Comparison of ENCODE assay signal across 8 cellular contexts in the genomic region with DNA sequence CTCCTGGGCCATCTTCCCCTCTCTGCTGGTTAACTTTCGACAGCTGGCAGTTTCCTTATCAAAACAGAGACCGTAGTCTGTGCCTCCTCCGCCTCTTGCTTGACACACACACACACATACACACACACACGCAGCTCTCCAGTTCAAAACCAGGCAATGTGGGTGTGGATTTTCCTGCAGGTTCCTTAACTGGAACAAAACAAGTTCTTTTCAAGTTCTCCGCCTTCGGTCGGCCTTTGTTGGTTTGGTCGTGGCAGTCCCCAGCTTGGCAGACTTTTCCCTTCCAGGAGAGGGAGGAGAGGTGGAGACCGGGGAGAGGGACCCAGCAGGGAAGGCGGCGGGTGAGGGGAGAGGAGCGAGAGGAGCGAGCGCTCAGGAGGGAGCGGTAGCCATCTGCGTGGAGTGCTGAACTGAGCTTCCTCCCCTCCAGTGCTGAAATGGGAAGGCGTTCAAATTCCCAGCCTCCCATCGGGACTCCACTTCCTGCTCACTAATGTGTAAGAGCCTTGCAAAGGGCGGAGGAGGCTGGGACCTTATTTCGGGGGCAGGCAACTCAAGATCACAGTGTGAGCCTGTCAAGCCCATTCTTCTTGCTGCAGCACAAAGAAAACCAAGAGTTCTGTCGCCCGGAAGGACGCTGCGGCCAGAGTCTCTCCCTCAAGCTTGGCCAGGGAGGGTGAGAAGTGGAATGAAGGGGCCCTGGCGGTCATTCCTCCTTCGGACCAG.
DNase-seq lines count a peak whose midpoint lies in the region; ATAC-seq and TF ChIP-seq lines count a peak whose summit lies in the region.

No MANE protein-coding gene starts in this region.

- peak in 2 of 7 experiments; percentile 6 to 11 for DNase-seq in CD8-positive, alpha-beta T cell
- DNase-seq in H7 (peak; percentile 74), SJSA1 (ENCODE audit: low read depth in 1 of 2, low spot score in 2 of 2) (peak; percentile 82 to 84), left colon (peak; percentile 73 to 82), dedifferentiated amniotic fluid mesenchymal stem cell (ENCODE audit: extremely low spot score) (no peak)
- peak; percentile 10 to 27 for DNase-seq in stimulated activated CD4-positive, alpha-beta T cell treated with anti-CD3 and anti-CD28 coated beads, Interleukin-2, amount 100 ng/mL, for 24 hours
- no peak for DNase-seq in NK-92 treated with Interleukin-12 subunit alpha and Interleukin-12 subunit beta, amount 100 ng/mL, for 24 hours (lab: John Stamatoyannopoulos, UW)

- H3K27me3 ChIP-seq in CD8-positive, alpha-beta T cell (ENCODE audit: insufficient read depth, low read length) = peaks cover 4% of the 10 kb centered on the region
- no peaks in the 10 kb centered on the region for H3K27me3 ChIP-seq in H7 (ENCODE audit: control insufficient read depth, insufficient read depth, low read length)
- no peaks in the 10 kb centered on the region for H3K27me3 ChIP-seq in SJSA1 (replicated peaks)

- peaks cover 20% of the 10 kb centered on the region for H3K4me1 Mint-ChIP-seq in CD8-positive, alpha-beta T cell (ENCODE audit: low read depth)
- H3K4me1 Mint-ChIP-seq in dendritic cell treated with granulocyte-macrophage colony-stimulating factor and Interleukin-4, amounts not matched to agents 40 ng/mL and 50 ng/mL, for 4 days (ENCODE audit: low read depth) = peaks cover 87% of the 10 kb centered on the region

- H3K36me3 ChIP-seq in CD8-positive, alpha-beta T cell (ENCODE audit: insufficient read depth, low read length) = no peaks in the 10 kb centered on the region
- H3K36me3 ChIP-seq in H7 (replicated peaks; ENCODE audit: control insufficient read depth, insufficient read depth, low read length) (no peaks in the 10 kb centered on the region), SJSA1 (no peaks in the 10 kb centered on the region)

- CTCF ChIA-PET in CD8-positive, alpha-beta T cell (lab: Charles Lee) = interaction anchor here (0.9 kb wide), 1 partner anchor 13 kb away, joined by 3 read pairs; no protein-coding TSS in a partner anchor

- peaks cover 9% of the 10 kb centered on the region for H3K4me1 ChIP-seq in CD8-positive, alpha-beta T cell (ENCODE audit: insufficient read depth, low read length)
- H3K4me1 ChIP-seq in SJSA1 (replicated peaks) = peaks cover 48% of the 10 kb centered on the region

- H3K36me3 Mint-ChIP-seq in CD8-positive, alpha-beta T cell = no peaks in the 10 kb centered on the region
- H3K36me3 Mint-ChIP-seq in dendritic cell treated with granulocyte-macrophage colony-stimulating factor and Interleukin-4, amounts not matched to agents 40 ng/mL and 50 ng/mL, for 4 days (ENCODE audit: low read depth) = peaks cover 23% of the 10 kb centered on the region

- POLR2A ChIA-PET in CD8-positive, alpha-beta T cell (lab: Charles Lee) = no interaction called here

- H3K27ac Mint-ChIP-seq in CD8-positive, alpha-beta T cell = no peak overlapping the region
- peak overlapping the region; percentile 75 for H3K27ac Mint-ChIP-seq in dendritic cell treated with granulocyte-macrophage colony-stimulating factor and Interleukin-4, amounts not matched to agents 40 ng/mL and 50 ng/mL, for 4 days

- no peak for ATAC-seq in CD8-positive, alpha-beta T cell
- peak; percentile 89 for ATAC-seq in left colon

- intact Hi-C loops in CD8-positive, alpha-beta T cell (cut with DNase I, micrococcal nuclease) = no loop called here
- intact Hi-C loops in dendritic cell treated with granulocyte-macrophage colony-stimulating factor and Interleukin-4, amounts not matched to agents 40 ng/mL and 50 ng/mL, for 4 days (cut with micrococcal nuclease) = loop anchor here (5.0 kb wide), 2 partner anchors 50 to 70 kb away; no protein-coding TSS in a partner anchor
- intact Hi-C loops in left colon (cut with DNase I, micrococcal nuclease) = no loop called here

- no peaks in the 10 kb centered on the region for H3K9me3 ChIP-seq in CD8-positive, alpha-beta T cell (ENCODE audit: low read length)
- H3K9me3 ChIP-seq in SJSA1 (replicated peaks) = no peaks in the 10 kb centered on the region

- H3K27me3 Mint-ChIP-seq in CD8-positive, alpha-beta T cell (ENCODE audit: low read depth) = peaks cover 44% of the 10 kb centered on the region
- H3K27me3 Mint-ChIP-seq in dendritic cell treated with granulocyte-macrophage colony-stimulating factor and Interleukin-4, amounts not matched to agents 40 ng/mL and 50 ng/mL, for 4 days = peaks cover 2% of the 10 kb centered on the region

- H3K4me3 Mint-ChIP-seq in CD8-positive, alpha-beta T cell = peak overlapping the region; percentile 74
- peak overlapping the region; percentile 89 for H3K4me3 Mint-ChIP-seq in dendritic cell treated with granulocyte-macrophage colony-stimulating factor and Interleukin-4, amounts not matched to agents 40 ng/mL and 50 ng/mL, for 4 days

- no peak for TF ChIP-seq CTCF in CD8-positive, alpha-beta T cell (IDR thresholded peaks at IDR 0.05)

- no peaks in the 10 kb centered on the region for H3K9me3 Mint-ChIP-seq in CD8-positive, alpha-beta T cell
- no peaks in the 10 kb centered on the region for H3K9me3 Mint-ChIP-seq in dendritic cell treated with granulocyte-macrophage colony-stimulating factor and Interleukin-4, amounts not matched to agents 40 ng/mL and 50 ng/mL, for 4 days

- H3K4me3 ChIP-seq in CD8-positive, alpha-beta T cell (ENCODE audit: low read depth, low read length) = peak overlapping the region; percentile 7
- H3K4me3 ChIP-seq in H7 (ENCODE audit: insufficient read depth, low read depth, low read length) = peak overlapping the region; percentile 24
- peak overlapping the region; percentile 44 for H3K4me3 ChIP-seq in SJSA1

- H3K27ac ChIP-seq in CD8-positive, alpha-beta T cell (ENCODE audit: low read depth, low read length) = no peak overlapping the region
- peak overlapping the region; percentile 21 for H3K27ac ChIP-seq in SJSA1

Comparison
In these comparisons a context has a peak if more than half of its experiments do, and no peak if none do; other contexts are left out.
1. DNase-seq: peak in H7 (single experiment), SJSA1 (2 of 2), left colon (2 of 2) and stimulated activated CD4-positive, alpha-beta T cell treated with anti-CD3 and anti-CD28 coated beads, Interleukin-2, amount 100 ng/mL, for 24 hours (2 of 2); none in dedifferentiated amniotic fluid mesenchymal stem cell (single experiment) and NK-92 treated with Interleukin-12 subunit alpha and Interleukin-12 subunit beta, amount 100 ng/mL, for 24 hours (single experiment).
2. Peak in every context shown above with its lines, with median percentiles within 50 percentile points of each other: H3K4me3 ChIP-seq.